ENCODE assay signal across 1 cellular context in genomic region chr21:35303085-35303484, GRCh38.
TF ChIP-seq lines count a peak whose summit lies in the region.

No MANE protein-coding gene starts in this region.

TF ChIP-seq in GM23338, 12 proteins besides CTCF, POLR2A, EP300 and RAD21 (continued from another document):
- TF ChIP-seq REST (IDR thresholded peaks at IDR 0.05; ENCODE audit: unreplicated experiment) (no peak), JUNB (IDR thresholded peaks at IDR 0.05; ENCODE audit: unreplicated experiment) (no peak), EZH2phosphoT487 (IDR thresholded peaks at IDR 0.05; ENCODE audit: unreplicated experiment) (no peak), EZH2 (IDR thresholded peaks at IDR 0.05; ENCODE audit: low read depth, unreplicated experiment) (no peak), CREB1 (CRISPR knock-in tag; IDR thresholded peaks at IDR 0.05; ENCODE audit: low read depth) (no peak), ZNF114 (CRISPR knock-in tag; IDR thresholded peaks at IDR 0.05) (no peak), ZNF331 (CRISPR knock-in tag; IDR thresholded peaks at IDR 0.05; ENCODE audit: low read depth) (no peak), ZNF462 (CRISPR knock-in tag; IDR thresholded peaks at IDR 0.05) (no peak)
